ENCODE assay signal across 1 cellular context in genomic region chr16:11052080-11052808, GRCh38.
TF ChIP-seq lines count a peak whose summit lies in the region.

No MANE protein-coding gene starts in this region.

TF ChIP-seq in GM12878, 131 proteins besides CTCF, POLR2A, EP300 and RAD21 (continued from another document and continues in another):
- TF ChIP-seq GATAD2B (conservative IDR thresholded peaks at IDR 0.05; ENCODE audit: low read depth) (0 out of 2 replicates have a peak, but pooled peaks have one; percentile 45), CEBPB (IDR thresholded peaks at IDR 0.05; ENCODE audit: borderline replicate concordance in 1 of 2, low read depth in 2 of 2, low read length in 2 of 2) (no peak), CBX5 (IDR thresholded peaks at IDR 0.05; ENCODE audit: low read depth) (no peak), EGR1 (IDR thresholded peaks at IDR 0.05; ENCODE audit: borderline replicate concordance in 1 of 2, low read depth in 2 of 2, low read length in 2 of 2) (0 out of 3 replicates have a peak, but pooled peaks of 1 of the 2 experiments have one; percentile 39), YBX1 (IDR thresholded peaks at IDR 0.05) (no peak), SMARCA5 (IDR thresholded peaks at IDR 0.05) (no peak), NKRF (conservative IDR thresholded peaks at IDR 0.05) (no peak), WRNIP1 (IDR thresholded peaks at IDR 0.05; ENCODE audit: borderline replicate concordance, low read depth, low read length) (no peak), ZBTB4 (CRISPR knock-in tag; IDR thresholded peaks at IDR 0.05) (no peak), REST (IDR thresholded peaks at IDR 0.05; ENCODE audit: low read depth, low read length) (no peak), SUPT20H (IDR thresholded peaks at IDR 0.05; ENCODE audit: borderline replicate concordance, control insufficient read depth, low read depth, low read length) (no peak), PKNOX1 (IDR thresholded peaks at IDR 0.05) (peak; percentile 49; the same call in 1 of the 2 replicates), SMC3 (IDR thresholded peaks at IDR 0.05; ENCODE audit: borderline replicate concordance, low read length) (no peak), TCF12 (IDR thresholded peaks at IDR 0.05; ENCODE audit: low read depth, low read length) (peak; percentile 85), NRF1 (conservative IDR thresholded peaks at IDR 0.05; ENCODE audit: low read depth, low read length) (no peak), PAX8 (IDR thresholded peaks at IDR 0.05) (no peak), JUND (IDR thresholded peaks at IDR 0.05; ENCODE audit: low read depth, low read length) (no peak), E2F4 (IDR thresholded peaks at IDR 0.05; ENCODE audit: low read depth, low read length) (no peak), ZNF592 (IDR thresholded peaks at IDR 0.05) (no peak), MLLT1 (IDR thresholded peaks at IDR 0.05) (no peak), CHD4 (IDR thresholded peaks at IDR 0.05) (no peak), ATF2 (IDR thresholded peaks at IDR 0.05; ENCODE audit: low read length) (0 out of 2 replicates have a peak, but pooled peaks have one; percentile 30), RB1 (IDR thresholded peaks at IDR 0.05; ENCODE audit: borderline replicate concordance) (no peak), JUNB (IDR thresholded peaks at IDR 0.05) (no peak), TARDBP (IDR thresholded peaks at IDR 0.05; ENCODE audit: borderline replicate concordance) (no peak), BCL3 (IDR thresholded peaks at IDR 0.05; ENCODE audit: borderline replicate concordance, insufficient read depth, low read depth, low read length, poor library complexity, severe bottlenecking) (no peak), HDGF (IDR thresholded peaks at IDR 0.05) (no peak), SPI1 (IDR thresholded peaks at IDR 0.05; ENCODE audit: borderline replicate concordance, insufficient read depth, low read depth, low read length) (peak; percentile 77), RAD51 (IDR thresholded peaks at IDR 0.05) (no peak), ZNF217 (IDR thresholded peaks at IDR 0.05) (no peak), FOXM1 (IDR thresholded peaks at IDR 0.05; ENCODE audit: low read depth, low read length) (0 out of 2 replicates have a peak, but pooled peaks have one; percentile 39), NR2C1 (IDR thresholded peaks at IDR 0.05) (no peak), KLF5 (IDR thresholded peaks at IDR 0.05; ENCODE audit: partially characterized antibody) (no peak), SKIL (IDR thresholded peaks at IDR 0.05; ENCODE audit: low read depth, poor library complexity, severe bottlenecking) (no peak), TBL1XR1 (IDR thresholded peaks at IDR 0.05; ENCODE audit: low read depth, low read length) (no peak), NFIC (IDR thresholded peaks at IDR 0.05; ENCODE audit: low read depth, low read length) (peak; percentile 64; the same call in 1 of the 2 replicates)
